ENCODE assay signal across 12 cellular contexts in the genomic region with DNA sequence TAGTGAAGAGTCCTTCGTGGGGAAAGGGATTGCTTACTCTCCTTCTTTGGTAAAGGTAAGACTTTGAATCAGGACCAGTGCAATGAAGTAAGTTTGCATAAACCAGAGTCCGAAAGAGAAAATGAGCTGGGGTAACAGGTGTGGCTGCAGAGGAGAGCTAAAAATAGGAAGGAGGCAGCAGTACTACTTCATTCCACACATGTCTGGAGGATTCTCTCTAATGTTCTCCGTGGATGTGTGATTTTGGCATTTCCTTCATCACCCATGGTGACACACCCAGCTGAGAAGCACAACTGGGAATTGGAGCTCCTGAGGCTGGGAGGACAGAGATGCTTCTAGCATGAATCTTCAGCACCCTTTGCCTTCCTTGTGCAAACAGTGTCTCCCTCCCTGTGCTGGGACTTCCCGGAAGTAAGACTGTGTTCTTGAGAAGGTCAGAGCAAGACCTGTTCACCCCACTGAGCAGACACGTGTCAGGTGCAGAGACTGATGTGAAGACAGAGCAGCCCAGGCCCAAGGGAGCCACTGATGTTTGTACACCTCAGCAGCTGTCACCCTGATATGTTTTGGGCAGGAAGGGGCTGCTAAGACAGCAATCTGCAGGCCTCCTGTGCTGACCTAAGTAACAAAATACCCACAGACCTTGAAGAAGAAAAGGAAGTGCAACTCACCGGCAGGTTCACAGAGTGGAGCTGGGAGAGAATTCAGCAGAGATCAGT. TPM values are rescaled to one million over a fixed set of nuclear protein-coding genes. Genes with fewer than 3 reads are reported as not detected.
DNase-seq lines count a peak whose midpoint lies in the region; ATAC-seq lines count a peak whose summit lies in the region.
"Had no signal": no experiment of that assay in that cellular context is flagged by ENCODE, and none has a peak within 500 bp of the region (broad histone marks: within the 10 kb centered on the region; RNA-seq: fewer than 3 reads in every experiment).

No MANE protein-coding gene starts in this region.

- no peaks in the 10 kb centered on the region for H3K36me3 ChIP-seq in GM23248 (ENCODE audit: low read depth)
- H3K36me3 ChIP-seq: cardiac muscle cell had no signal

- no peak overlapping the region for H3K27ac Mint-ChIP-seq in effector memory CD8-positive, alpha-beta T cell

- no peak overlapping the region for H3K4me3 ChIP-seq in GM23248
- H3K4me3 ChIP-seq: cardiac muscle cell had no signal

- in situ Hi-C loops in GM23248 (cut with MboI): no loop called here

- H3K9me2 ChIP-seq in GM23248 (ENCODE audit: insufficient read depth): no peaks in the 10 kb centered on the region

- H3K27me3 Mint-ChIP-seq in effector memory CD8-positive, alpha-beta T cell: peaks cover 9 to 15% of the 10 kb centered on the region in 2 donors

- no peaks in the 10 kb centered on the region for H3K4me1 ChIP-seq in GM23248 (ENCODE audit: insufficient read depth)

- no peaks in the 10 kb centered on the region for H4K20me1 ChIP-seq in GM23248 (ENCODE audit: insufficient read depth)

- ATAC-seq in GM18511 (IDR thresholded peaks at IDR 0.05; ENCODE audit: unreplicated experiment) (peak; percentile 93), GM21390 (IDR thresholded peaks at IDR 0.05; ENCODE audit: unreplicated experiment) (peak; percentile 88), HG03135 (IDR thresholded peaks at IDR 0.05; ENCODE audit: unreplicated experiment) (peak; percentile 96)
- ATAC-seq in effector memory CD8-positive, alpha-beta T cell (replicated peaks): peak; percentile 69
- ATAC-seq: HepG2, Panc1 had no signal

- no peak overlapping the region for H3K9ac ChIP-seq in GM23248

- H3K4me2 ChIP-seq in GM23248 (ENCODE audit: unreplicated experiment): no peak overlapping the region

- H3K79me2 ChIP-seq in GM23248 (ENCODE audit: insufficient read depth): no peaks in the 10 kb centered on the region

- H3F3A ChIP-seq in GM23248 (ENCODE audit: insufficient read depth): no peaks in the 10 kb centered on the region

- WGBS in GM23248 (ENCODE audit: low coverage in 1 of 2, low lambda C conversion rate in 2 of 2, missing lambda C conversion rate in 2 of 2), 2 experiments: 15 to 22% methylated on average over 6 of the region's 6 CpGs

- no peak for DNase-seq in effector memory CD8-positive, alpha-beta T cell
- DNase-seq in GM23248 (no peak), AG08396 (ENCODE audit: low spot score) (no peak), LoVo (ENCODE audit: low spot score) (no peak), NCI-H1048 (lab: John Stamatoyannopoulos, UW) (no peak)

- no peak overlapping the region for H3K4me3 Mint-ChIP-seq in effector memory CD8-positive, alpha-beta T cell

- H3K27ac ChIP-seq in GM23248: no peak overlapping the region
- H3K27ac ChIP-seq: cardiac muscle cell had no signal

- H3K9me3 Mint-ChIP-seq in effector memory CD8-positive, alpha-beta T cell: no peaks in the 10 kb centered on the region

- no peaks in the 10 kb centered on the region for H3K36me3 Mint-ChIP-seq in effector memory CD8-positive, alpha-beta T cell (ENCODE audit: insufficient read depth)

- no peaks in the 10 kb centered on the region for H3K9me3 ChIP-seq in GM23248 (ENCODE audit: low read depth)

- no peaks in the 10 kb centered on the region for H3K27me3 ChIP-seq in GM23248 (replicated peaks; ENCODE audit: insufficient read depth)

- no peaks in the 10 kb centered on the region for H3K4me1 Mint-ChIP-seq in effector memory CD8-positive, alpha-beta T cell (ENCODE audit: low read depth in 2 of 2)

- H2AFZ ChIP-seq in GM23248: no peak overlapping the region

RNA-seq across cellular contexts. Expression of gene FCRL1, which starts 13.3 kb away (rescaled TPM):
- total RNA-seq in GM23248 (2014; rRNA removed; shearing (Covaris generic)): not detected in 2 replicates
- not detected in 2 replicates for polyA plus RNA-seq in GM23248 (2016; fragmentation: Nextera tagmentation; extraction: Ambion mirVana)
- total RNA-seq: cardiac muscle cell, HepG2 had no signal
- polyA plus RNA-seq: cardiac muscle cell, HepG2, neural cell had no signal

RNA-seq across cellular contexts. Expression of gene FCRL2, which starts 29.7 kb away (rescaled TPM):
- total RNA-seq in GM23248 (2014; rRNA removed; shearing (Covaris generic)): not detected in 2 replicates
- not detected in 2 replicates for polyA plus RNA-seq in GM23248 (2016; fragmentation: Nextera tagmentation; extraction: Ambion mirVana)
- total RNA-seq: cardiac muscle cell, HepG2 had no signal
- polyA plus RNA-seq: cardiac muscle cell, HepG2, neural cell had no signal

RNA-seq across cellular contexts. Expression of gene CD5L, which starts 35.0 kb away (rescaled TPM):
- not detected in 2 replicates for total RNA-seq in GM23248 (2014; rRNA removed; shearing (Covaris generic))
- polyA plus RNA-seq in GM23248 (2016; fragmentation: Nextera tagmentation; extraction: Ambion mirVana): not detected in 2 replicates
- total RNA-seq: cardiac muscle cell, HepG2 had no signal
- polyA plus RNA-seq: cardiac muscle cell, HepG2, neural cell had no signal
